In genomic region chr5:107671742-107672211, GRCh38 we compare ENCODE assay signal across 8 cellular contexts. TPM values are rescaled to one million over a fixed set of nuclear protein-coding genes. Genes with fewer than 3 reads are reported as not detected.
A peak's percentile ranks its signal among the peaks of the same experiment; 100 is the strongest.
DNase-seq lines count a peak whose midpoint lies in the region; ATAC-seq and TF ChIP-seq lines count a peak whose summit lies in the region.

No MANE protein-coding gene starts in this region.

- peaks cover 29% of the 10 kb centered on the region for H3K27me3 ChIP-seq in iPS-15b (ENCODE audit: control insufficient read depth, insufficient read depth, low read length)
- H3K27me3 ChIP-seq in skeletal muscle tissue (ENCODE audit: control insufficient read depth in 3 of 3, insufficient read depth in 3 of 3, low read length in 3 of 3): peaks cover 15 to 32% (median 15%) of the 10 kb centered on the region in 3 donors

- ATAC-seq in GM18498 (IDR thresholded peaks at IDR 0.05; ENCODE audit: unreplicated experiment): no peak

- no peak for TF ChIP-seq CTCF in AG09309 (IDR thresholded peaks at IDR 0.05; ENCODE audit: control insufficient read depth, insufficient read depth, low read depth, low read length, missing control alignments)

- H3K9me3 ChIP-seq in iPS-15b (ENCODE audit: control insufficient read depth, insufficient read depth, low read length) (no peaks in the 10 kb centered on the region), skeletal muscle tissue (ENCODE audit: control insufficient read depth in 3 of 3, low read length in 3 of 3) (no peaks in the 10 kb centered on the region)

- H3K4me1 ChIP-seq in iPS-15b (ENCODE audit: control insufficient read depth, insufficient read depth, low read length) (peaks cover 12% of the 10 kb centered on the region), skeletal muscle tissue (ENCODE audit: control insufficient read depth in 3 of 3, insufficient read depth in 3 of 3, low read length in 3 of 3) (peaks cover 21 to 33% (median 31%) of the 10 kb centered on the region in 3 donors)

- H3K36me3 ChIP-seq in iPS-15b (ENCODE audit: control insufficient read depth, insufficient read depth, low read length) (no peaks in the 10 kb centered on the region), skeletal muscle tissue (ENCODE audit: control insufficient read depth in 3 of 3, insufficient read depth in 3 of 3, low read length in 3 of 3) (no peaks in the 10 kb centered on the region)

- no peak overlapping the region for H3K27ac ChIP-seq in skeletal muscle tissue (ENCODE audit: low read depth, low read length)

- H3K4me3 ChIP-seq in AG09309 (ENCODE audit: control insufficient read depth, low read depth, low read length) (peak overlapping the region; percentile 84), iPS-15b (ENCODE audit: low read depth, low read length) (peak overlapping the region; percentile 91), skeletal muscle tissue (ENCODE audit: low read length in 3 of 3) (peak overlapping the region; percentile 71 to 83 (median 77))

- DNase-seq in AG09309 (ENCODE audit: low read depth) (no peak), GM19238 (ENCODE audit: insufficient read length, low spot score) (peak; percentile 10), NCI-H2171 treated with DMSO at 0.1 percent for 48 hours (lab: John Stamatoyannopoulos, UW) (peak; percentile 84), amniotic epithelial cell (ENCODE audit: low read depth) (peak; percentile 84)
- no peak for DNase-seq in activated effector memory CD4-positive, alpha-beta T cell treated with anti-CD3 and anti-CD28 coated beads, Interleukin-2, amount 50 U/mL, for 16 hours

- H3K9ac ChIP-seq in iPS-15b (ENCODE audit: low read depth, low read length) (peak overlapping the region; percentile 60), skeletal muscle tissue (ENCODE audit: low read depth in 1 of 3, low read length in 3 of 3) (peak overlapping the region; percentile 43 to 78 (median 68))

RNA-seq across cellular contexts. Expression of gene EFNA5, which starts 1.0 kb away (rescaled TPM):
- total RNA-seq in skeletal muscle tissue: 8.4 TPM

Comparison
In these comparisons a context has a peak if more than half of its experiments do, and no peak if none do; other contexts are left out.
1. DNase-seq: peak in GM19238 (single experiment), NCI-H2171 treated with DMSO at 0.1 percent for 48 hours (single experiment) and amniotic epithelial cell (single experiment); none in AG09309 (single experiment) and activated effector memory CD4-positive, alpha-beta T cell treated with anti-CD3 and anti-CD28 coated beads, Interleukin-2, amount 50 U/mL, for 16 hours (single experiment).
2. Peak in every context shown above with its lines, with median percentiles within 50 percentile points of each other: H3K4me3 ChIP-seq.